In genomic region chr4:41476310-41476709, GRCh38 we compare ENCODE assay signal across 20 cellular contexts.
"Had no signal": no experiment of that assay in that cellular context is flagged by ENCODE, and none has a peak within 500 bp of the region (broad histone marks: within the 10 kb centered on the region; RNA-seq: fewer than 3 reads in every experiment).

No MANE protein-coding gene starts in this region.

- H3K27me3 ChIP-seq: adrenal gland, esophagus squamous epithelium, left lung, tibial nerve, vagina had no signal

- H3K9me3 ChIP-seq: adrenal gland, esophagus squamous epithelium, left lung, mucosa of descending colon, neutrophil, tibial nerve, vagina had no signal

- H3K36me3 ChIP-seq: adrenal gland, esophagus squamous epithelium, left lung, neutrophil, tibial nerve, vagina had no signal

- ATAC-seq: activated CD8-positive, alpha-beta T cell treated with anti-CD3 and anti-CD28 coated beads, Interleukin-2, amount 10 ng/mL, durations not matched to agents 7 days and 5 days; left lung; mucosa of descending colon; naive thymus-derived CD4-positive, alpha-beta T cell; stimulated activated effector memory CD8-positive, alpha-beta T cell treated with anti-CD3 and anti-CD28 coated beads, Interleukin-12 subunit alpha, Interleukin-12 subunit beta, amount 100 ng/mL, for 72 hours had no signal

- H3K4me3 ChIP-seq: adrenal gland, coronary artery, esophagus squamous epithelium, left lung, mucosa of descending colon, tibial nerve, vagina had no signal

- H3K27ac ChIP-seq: adrenal gland, coronary artery, esophagus squamous epithelium, left lung, neutrophil, tibial nerve, vagina had no signal

- DNase-seq: activated CD4-positive, alpha-beta T cell treated with anti-CD3 and anti-CD28 coated beads, Interleukin-2, amount 10 ng/mL, durations not matched to agents 24 days and 14 days; activated CD4-positive, CD25-positive, alpha-beta regulatory T cell; activated CD8-positive, alpha-beta memory T cell treated with anti-CD3 and anti-CD28 coated beads, Interleukin-2, amount 50 U/mL, for 4 hours; activated CD8-positive, alpha-beta T cell treated with anti-CD3 and anti-CD28 coated beads, Interleukin-2, amount 10 ng/mL, durations not matched to agents 7 days and 5 days; activated effector memory CD4-positive, alpha-beta T cell treated with anti-CD3 and anti-CD28 coated beads, Interleukin-2, amount 50 U/mL, for 16 hours; activated T-cell treated with anti-CD3 and anti-CD28 coated beads, Interleukin-2, amount 50 U/mL, for 48 hours; effector CD4-positive, alpha-beta T cell; esophagus squamous epithelium; hypothalamus; kidney; mucosa of descending colon; naive thymus-derived CD4-positive, alpha-beta T cell; posterior cingulate gyrus had no signal

- H3K4me1 ChIP-seq: vagina had no signal
